In the genomic region with DNA sequence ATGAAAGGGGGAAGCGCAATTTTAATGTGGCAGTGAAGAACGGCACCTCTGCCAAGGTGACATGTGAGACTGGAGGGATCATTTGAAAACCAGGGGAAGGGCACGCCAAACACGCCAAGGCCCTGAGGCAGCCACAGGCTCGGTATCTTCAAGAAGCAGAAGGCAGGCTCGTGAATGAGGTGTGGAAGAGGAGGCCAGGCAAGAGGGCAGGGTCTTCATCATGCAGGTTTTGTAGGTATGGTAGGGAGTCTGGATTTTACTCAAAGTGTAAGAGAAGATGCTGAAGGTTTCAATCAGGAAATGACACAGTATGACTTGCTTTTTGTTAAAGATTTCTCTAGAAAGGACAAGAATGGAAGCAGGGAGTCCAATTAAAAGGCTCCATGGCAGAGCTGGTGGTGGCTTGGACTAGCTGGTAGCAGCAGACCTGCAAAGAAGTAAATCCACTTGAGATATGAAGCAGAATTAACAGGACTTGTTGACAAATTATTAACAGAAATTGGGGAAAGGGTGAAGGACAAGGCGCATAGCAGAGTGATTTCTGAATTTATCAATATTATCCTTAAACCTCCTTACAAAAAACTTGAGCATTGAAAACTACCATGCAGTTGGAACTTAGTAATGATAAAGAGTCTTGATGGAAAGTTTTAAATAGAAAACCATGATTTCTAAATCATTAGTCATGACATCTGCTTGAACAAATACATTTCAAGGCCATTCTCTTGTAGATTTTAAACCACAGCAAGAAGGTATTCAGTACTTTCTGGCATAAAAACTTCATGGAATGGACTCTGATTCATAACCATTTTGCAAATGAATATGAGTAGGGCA, we compare ENCODE assay signal across 9 cellular contexts.
DNase-seq lines count a peak whose midpoint lies in the region; ATAC-seq lines count a peak whose summit lies in the region.
"Had no signal": no experiment of that assay in that cellular context is flagged by ENCODE, and none has a peak within 500 bp of the region (broad histone marks: within the 10 kb centered on the region; RNA-seq: fewer than 3 reads in every experiment).

No MANE protein-coding gene starts in this region.

- DNase-seq in GM04504 (ENCODE audit: low read depth) (peak; percentile 57), left lobe of liver (ENCODE audit: low spot score) (no peak), HUDEP-2 (lab: John Stamatoyannopoulos, UW; ENCODE audit: unreplicated experiment in 76 of 76) (no peak), DMS153 (lab: John Stamatoyannopoulos, UW) (no peak)
- DNase-seq in activated CD4-positive, alpha-beta T cell treated with anti-CD3 and anti-CD28 coated beads, Interleukin-2, amount 50 U/mL, for 48 hours: peak; percentile 46 to 59
- DNase-seq: lower lobe of right lung had no signal

- ATAC-seq in HG02798 (IDR thresholded peaks at IDR 0.05; ENCODE audit: poor library complexity, unreplicated experiment) (peak; percentile 45), left lobe of liver (peak; percentile 46), GM21423 (IDR thresholded peaks at IDR 0.05; ENCODE audit: unreplicated experiment) (no peak), HG02588 (IDR thresholded peaks at IDR 0.05; ENCODE audit: unreplicated experiment) (no peak)

Comparison
In these comparisons a context has a peak if more than half of its experiments do, and no peak if none do; other contexts are left out.
1. DNase-seq: peak in GM04504 (single experiment) and activated CD4-positive, alpha-beta T cell treated with anti-CD3 and anti-CD28 coated beads, Interleukin-2, amount 50 U/mL, for 48 hours (2 of 2); none in left lobe of liver (single experiment), HUDEP-2 (0 of 76) and DMS153 (single experiment).
2. ATAC-seq: peak in HG02798 (single experiment) and left lobe of liver (single experiment); none in GM21423 (single experiment) and HG02588 (single experiment).